ENCODE assay signal across 1 cellular context in genomic region chr12:26193539-26193938, GRCh38.
TF ChIP-seq lines count a peak whose summit lies in the region.

No MANE protein-coding gene starts in this region.

TF ChIP-seq in IMR-90, 13 proteins besides CTCF, POLR2A, EP300 and RAD21 (continued from another document):
- TF ChIP-seq NFE2L2 (IDR thresholded peaks at IDR 0.05; ENCODE audit: low read depth, low read length) (no peak), FOS (IDR thresholded peaks at IDR 0.05; ENCODE audit: low read depth, low read length) (no peak), BHLHE40 (IDR thresholded peaks at IDR 0.05; ENCODE audit: low read depth, low read length) (no peak), RFX5 (IDR thresholded peaks at IDR 0.05; ENCODE audit: low read depth, low read length) (no peak), CHD1 (IDR thresholded peaks at IDR 0.05; ENCODE audit: low read depth, low read length) (no peak)
- TF ChIP-seq, protein P1, sequence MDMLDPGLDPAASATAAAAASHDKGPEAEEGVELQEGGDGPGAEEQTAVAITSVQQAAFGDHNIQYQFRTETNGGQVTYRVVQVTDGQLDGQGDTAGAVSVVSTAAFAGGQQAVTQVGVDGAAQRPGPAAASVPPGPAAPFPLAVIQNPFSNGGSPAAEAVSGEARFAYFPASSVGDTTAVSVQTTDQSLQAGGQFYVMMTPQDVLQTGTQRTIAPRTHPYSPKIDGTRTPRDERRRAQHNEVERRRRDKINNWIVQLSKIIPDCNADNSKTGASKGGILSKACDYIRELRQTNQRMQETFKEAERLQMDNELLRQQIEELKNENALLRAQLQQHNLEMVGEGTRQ (IDR thresholded peaks at IDR 0.05; ENCODE audit: low read depth, low read length) = no peak
